Comparison of ENCODE assay signal across 2 cellular contexts in the genomic region with DNA sequence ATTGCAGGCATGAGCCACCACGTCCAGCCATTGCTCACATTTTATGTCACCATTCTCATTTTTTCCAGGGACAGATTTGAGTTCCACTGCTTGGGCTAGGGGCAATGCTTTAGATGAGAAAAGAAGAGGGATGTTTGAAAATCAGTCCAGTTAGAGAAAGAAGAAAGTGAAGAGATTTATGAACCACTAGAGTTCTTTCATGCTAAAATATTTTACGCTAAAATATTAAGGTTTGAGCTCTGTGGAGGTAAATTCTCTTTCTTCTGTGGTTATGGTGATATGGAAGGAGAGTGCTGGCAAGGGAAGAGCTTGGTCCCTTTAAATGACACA.
TF ChIP-seq lines count a peak whose summit lies in the region.

No MANE protein-coding gene starts in this region.

TF ChIP-seq in IMR-90, 13 proteins besides CTCF, POLR2A, EP300 and RAD21:
- TF ChIP-seq NFE2L2 (IDR thresholded peaks at IDR 0.05; ENCODE audit: low read depth, low read length) (no peak), CEBPB (IDR thresholded peaks at IDR 0.05; ENCODE audit: low read depth, low read length) (no peak), MAFK (IDR thresholded peaks at IDR 0.05; ENCODE audit: low read depth, low read length) (no peak), BHLHE40 (IDR thresholded peaks at IDR 0.05; ENCODE audit: low read depth, low read length) (no peak), RFX5 (IDR thresholded peaks at IDR 0.05; ENCODE audit: low read depth, low read length) (no peak), SMC3 (IDR thresholded peaks at IDR 0.05; ENCODE audit: low read depth, low read length) (no peak), CHD1 (IDR thresholded peaks at IDR 0.05; ENCODE audit: low read depth, low read length) (no peak), MAZ (IDR thresholded peaks at IDR 0.05; ENCODE audit: borderline replicate concordance, low read depth, low read length) (no peak), MXI1 (IDR thresholded peaks at IDR 0.05; ENCODE audit: borderline replicate concordance, low read depth, low read length) (no peak), RCOR1 (IDR thresholded peaks at IDR 0.05; ENCODE audit: insufficient replicate concordance, low read length) (no peak), FOS (IDR thresholded peaks at IDR 0.05; ENCODE audit: low read depth, low read length) (no peak)
- TF ChIP-seq, protein P1, sequence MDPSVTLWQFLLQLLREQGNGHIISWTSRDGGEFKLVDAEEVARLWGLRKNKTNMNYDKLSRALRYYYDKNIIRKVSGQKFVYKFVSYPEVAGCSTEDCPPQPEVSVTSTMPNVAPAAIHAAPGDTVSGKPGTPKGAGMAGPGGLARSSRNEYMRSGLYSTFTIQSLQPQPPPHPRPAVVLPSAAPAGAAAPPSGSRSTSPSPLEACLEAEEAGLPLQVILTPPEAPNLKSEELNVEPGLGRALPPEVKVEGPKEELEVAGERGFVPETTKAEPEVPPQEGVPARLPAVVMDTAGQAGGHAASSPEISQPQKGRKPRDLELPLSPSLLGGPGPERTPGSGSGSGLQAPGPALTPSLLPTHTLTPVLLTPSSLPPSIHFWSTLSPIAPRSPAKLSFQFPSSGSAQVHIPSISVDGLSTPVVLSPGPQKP (IDR thresholded peaks at IDR 0.05; ENCODE audit: borderline replicate concordance, low read depth, low read length): no peak
- TF ChIP-seq, protein P2, sequence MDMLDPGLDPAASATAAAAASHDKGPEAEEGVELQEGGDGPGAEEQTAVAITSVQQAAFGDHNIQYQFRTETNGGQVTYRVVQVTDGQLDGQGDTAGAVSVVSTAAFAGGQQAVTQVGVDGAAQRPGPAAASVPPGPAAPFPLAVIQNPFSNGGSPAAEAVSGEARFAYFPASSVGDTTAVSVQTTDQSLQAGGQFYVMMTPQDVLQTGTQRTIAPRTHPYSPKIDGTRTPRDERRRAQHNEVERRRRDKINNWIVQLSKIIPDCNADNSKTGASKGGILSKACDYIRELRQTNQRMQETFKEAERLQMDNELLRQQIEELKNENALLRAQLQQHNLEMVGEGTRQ (IDR thresholded peaks at IDR 0.05; ENCODE audit: low read depth, low read length): no peak

TF ChIP-seq in liver, 16 proteins besides CTCF, POLR2A, EP300 and RAD21:
- TF ChIP-seq, protein P3, sequence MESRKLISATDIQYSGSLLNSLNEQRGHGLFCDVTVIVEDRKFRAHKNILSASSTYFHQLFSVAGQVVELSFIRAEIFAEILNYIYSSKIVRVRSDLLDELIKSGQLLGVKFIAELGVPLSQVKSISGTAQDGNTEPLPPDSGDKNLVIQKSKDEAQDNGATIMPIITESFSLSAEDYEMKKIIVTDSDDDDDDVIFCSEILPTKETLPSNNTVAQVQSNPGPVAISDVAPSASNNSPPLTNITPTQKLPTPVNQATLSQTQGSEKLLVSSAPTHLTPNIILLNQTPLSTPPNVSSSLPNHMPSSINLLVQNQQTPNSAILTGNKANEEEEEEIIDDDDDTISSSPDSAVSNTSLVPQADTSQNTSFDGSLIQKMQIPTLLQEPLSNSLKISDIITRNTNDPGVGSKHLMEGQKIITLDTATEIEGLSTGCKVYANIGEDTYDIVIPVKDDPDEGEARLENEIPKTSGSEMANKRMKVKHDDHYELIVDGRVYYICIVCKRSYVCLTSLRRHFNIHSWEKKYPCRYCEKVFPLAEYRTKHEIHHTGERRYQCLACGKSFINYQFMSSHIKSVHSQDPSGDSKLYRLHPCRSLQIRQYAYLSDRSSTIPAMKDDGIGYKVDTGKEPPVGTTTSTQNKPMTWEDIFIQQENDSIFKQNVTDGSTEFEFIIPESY (IDR thresholded peaks at IDR 0.05): no peak
- no peak for TF ChIP-seq RXRA (IDR thresholded peaks at IDR 0.05)
- TF ChIP-seq NR2F2 (IDR thresholded peaks at IDR 0.05): no peak
- TF ChIP-seq SP1 (IDR thresholded peaks at IDR 0.05): no peak
- TF ChIP-seq, protein P4, sequence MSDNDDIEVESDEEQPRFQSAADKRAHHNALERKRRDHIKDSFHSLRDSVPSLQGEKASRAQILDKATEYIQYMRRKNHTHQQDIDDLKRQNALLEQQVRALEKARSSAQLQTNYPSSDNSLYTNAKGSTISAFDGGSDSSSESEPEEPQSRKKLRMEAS (IDR thresholded peaks at IDR 0.05): no peak
- TF ChIP-seq HNF4G (IDR thresholded peaks at IDR 0.05): no peak
- TF ChIP-seq, protein P5, sequence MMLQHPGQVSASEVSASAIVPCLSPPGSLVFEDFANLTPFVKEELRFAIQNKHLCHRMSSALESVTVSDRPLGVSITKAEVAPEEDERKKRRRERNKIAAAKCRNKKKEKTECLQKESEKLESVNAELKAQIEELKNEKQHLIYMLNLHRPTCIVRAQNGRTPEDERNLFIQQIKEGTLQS (IDR thresholded peaks at IDR 0.05): no peak
- TF ChIP-seq FOXA2 (IDR thresholded peaks at IDR 0.05): no peak
- no peak for TF ChIP-seq TAF1 (conservative IDR thresholded peaks at IDR 0.05)
- no peak for TF ChIP-seq GABPA (IDR thresholded peaks at IDR 0.05 in 1 of 2, conservative IDR thresholded peaks at IDR 0.05 in 1 of 2)
- TF ChIP-seq EGR1 (IDR thresholded peaks at IDR 0.05; ENCODE audit: low read depth in 2 of 2): no peak
- TF ChIP-seq, protein P6, sequence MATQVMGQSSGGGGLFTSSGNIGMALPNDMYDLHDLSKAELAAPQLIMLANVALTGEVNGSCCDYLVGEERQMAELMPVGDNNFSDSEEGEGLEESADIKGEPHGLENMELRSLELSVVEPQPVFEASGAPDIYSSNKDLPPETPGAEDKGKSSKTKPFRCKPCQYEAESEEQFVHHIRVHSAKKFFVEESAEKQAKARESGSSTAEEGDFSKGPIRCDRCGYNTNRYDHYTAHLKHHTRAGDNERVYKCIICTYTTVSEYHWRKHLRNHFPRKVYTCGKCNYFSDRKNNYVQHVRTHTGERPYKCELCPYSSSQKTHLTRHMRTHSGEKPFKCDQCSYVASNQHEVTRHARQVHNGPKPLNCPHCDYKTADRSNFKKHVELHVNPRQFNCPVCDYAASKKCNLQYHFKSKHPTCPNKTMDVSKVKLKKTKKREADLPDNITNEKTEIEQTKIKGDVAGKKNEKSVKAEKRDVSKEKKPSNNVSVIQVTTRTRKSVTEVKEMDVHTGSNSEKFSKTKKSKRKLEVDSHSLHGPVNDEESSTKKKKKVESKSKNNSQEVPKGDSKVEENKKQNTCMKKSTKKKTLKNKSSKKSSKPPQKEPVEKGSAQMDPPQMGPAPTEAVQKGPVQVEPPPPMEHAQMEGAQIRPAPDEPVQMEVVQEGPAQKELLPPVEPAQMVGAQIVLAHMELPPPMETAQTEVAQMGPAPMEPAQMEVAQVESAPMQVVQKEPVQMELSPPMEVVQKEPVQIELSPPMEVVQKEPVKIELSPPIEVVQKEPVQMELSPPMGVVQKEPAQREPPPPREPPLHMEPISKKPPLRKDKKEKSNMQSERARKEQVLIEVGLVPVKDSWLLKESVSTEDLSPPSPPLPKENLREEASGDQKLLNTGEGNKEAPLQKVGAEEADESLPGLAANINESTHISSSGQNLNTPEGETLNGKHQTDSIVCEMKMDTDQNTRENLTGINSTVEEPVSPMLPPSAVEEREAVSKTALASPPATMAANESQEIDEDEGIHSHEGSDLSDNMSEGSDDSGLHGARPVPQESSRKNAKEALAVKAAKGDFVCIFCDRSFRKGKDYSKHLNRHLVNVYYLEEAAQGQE (IDR thresholded peaks at IDR 0.05): no peak
- TF ChIP-seq FOXA1 (IDR thresholded peaks at IDR 0.05): no peak
- no peak for TF ChIP-seq HNF4A (conservative IDR thresholded peaks at IDR 0.05)
- TF ChIP-seq JUND (IDR thresholded peaks at IDR 0.05): no peak
- TF ChIP-seq YY1 (IDR thresholded peaks at IDR 0.05): no peak
TF ChIP-seq in liver: peak in this region for 0.
